34 cellular contexts compared by ENCODE assay signal in genomic region chr10:29613791-29614190, GRCh38.
"Had no signal": no experiment of that assay in that cellular context is flagged by ENCODE, and none has a peak within 500 bp of the region (broad histone marks: within the 10 kb centered on the region; RNA-seq: fewer than 3 reads in every experiment).

No MANE protein-coding gene starts in this region.

- H3K4me1 ChIP-seq: foreskin keratinocyte, prostate gland had no signal

- H3K36me3 ChIP-seq: pancreas, prostate gland, thyroid gland, upper lobe of right lung had no signal

- H3K9me3 ChIP-seq: neutrophil, pancreas, prostate gland, sigmoid colon, thyroid gland, upper lobe of right lung had no signal

- H3K27ac Mint-ChIP-seq: activated CD4-positive, alpha-beta memory T cell treated with anti-CD3 and anti-CD28 coated beads for 36 hours; activated CD4-positive, alpha-beta T cell treated with anti-CD3 and anti-CD28 coated beads, Interleukin-2, amount 10 ng/mL, durations not matched to agents 24 days and 14 days; activated T-helper 17 cell treated with anti-CD3 and anti-CD28 coated beads, Interleukin-2, amount 50 U/mL, for 72 hours; brain; effector memory CD8-positive, alpha-beta T cell; mesothelial cell of epicardium; naive B cell; nephron progenitor cell; stimulated activated memory B cell treated with anti-CD40 and anti-IgM and Interleukin-4, amounts not matched to agents 10 μg/mL and 1 μg/mL and 100 μg/mL, for 72 hours; stimulated activated naive CD8-positive, alpha-beta T cell treated with anti-CD3 and anti-CD28 coated beads, Interleukin-15, amount 100 ng/mL, for 72 hours; T-helper 1 cell treated with Interleukin-12 subunit alpha and Interleukin-12 subunit beta and Interleukin-4 antibody, amounts not matched to agents 30 μg/mL and 1 μg/mL, for 36 hours had no signal

- DNase-seq: activated CD4-positive, alpha-beta memory T cell treated with anti-CD3 and anti-CD28 coated beads for 36 hours; activated CD4-positive, alpha-beta T cell treated with anti-CD3 and anti-CD28 coated beads, Interleukin-2, amount 10 ng/mL, durations not matched to agents 24 days and 14 days; activated CD4-positive, CD25-positive, alpha-beta regulatory T cell treated with anti-CD3 and anti-CD28 coated beads, Interleukin-2, amount 50 U/mL, for 72 hours; activated gamma-delta T cell treated with Interleukin-2 at 50 U/mL for 16 hours; activated naive CD4-positive, alpha-beta T cell treated with anti-CD3 and anti-CD28 coated beads, Interleukin-2, amount 50 U/mL, for 16 hours; activated T-cell treated with anti-CD3 and anti-CD28 coated beads, Interleukin-2, amount 50 U/mL, for 4 hours; amygdala; cortex of kidney; effector memory CD8-positive, alpha-beta T cell; foreskin keratinocyte; left colon; mammary epithelial cell; naive B cell; nephron progenitor cell; pancreas; stimulated activated CD4-positive, alpha-beta T cell treated with anti-CD3 and anti-CD28 coated beads, Interleukin-1b, Interleukin-23, amount 100 ng/mL, for 48 hours; stimulated activated CD4-positive, alpha-beta T cell treated with anti-CD3 and anti-CD28 coated beads, Interleukin-4, amount 100 ng/mL, for 4 hours; stimulated activated CD8-positive, alpha-beta memory T cell treated with anti-CD3 and anti-CD28 coated beads, Interleukin-4, amount 100 ng/mL, for 48 hours; stimulated activated naive CD8-positive, alpha-beta T cell treated with anti-CD3 and anti-CD28 coated beads, Interleukin-15, amount 100 ng/mL, for 72 hours; substantia nigra; SW 1271; T1000; thyroid gland; upper lobe of right lung had no signal

- H3K4me1 Mint-ChIP-seq: activated CD4-positive, alpha-beta T cell treated with anti-CD3 and anti-CD28 coated beads, Interleukin-2, amount 10 ng/mL, durations not matched to agents 24 days and 14 days; naive B cell; stimulated activated memory B cell treated with anti-CD40 and anti-IgM and Interleukin-4, amounts not matched to agents 10 μg/mL and 1 μg/mL and 100 μg/mL, for 72 hours; stimulated activated naive CD8-positive, alpha-beta T cell treated with anti-CD3 and anti-CD28 coated beads, Interleukin-15, amount 100 ng/mL, for 72 hours had no signal

- H3K4me2 ChIP-seq: smooth muscle cell had no signal

- H3K27ac ChIP-seq: foreskin keratinocyte, neutrophil, pancreas, prostate gland, thyroid gland, upper lobe of right lung had no signal

- H3K27me3 Mint-ChIP-seq: activated CD4-positive, alpha-beta memory T cell treated with anti-CD3 and anti-CD28 coated beads for 36 hours; activated CD4-positive, alpha-beta T cell treated with anti-CD3 and anti-CD28 coated beads, Interleukin-2, amount 10 ng/mL, durations not matched to agents 24 days and 14 days; activated T-helper 17 cell treated with anti-CD3 and anti-CD28 coated beads, Interleukin-2, amount 50 U/mL, for 72 hours; brain; effector memory CD8-positive, alpha-beta T cell; stimulated activated naive CD8-positive, alpha-beta T cell treated with anti-CD3 and anti-CD28 coated beads, Interleukin-15, amount 100 ng/mL, for 72 hours had no signal

- H3K4me3 Mint-ChIP-seq: activated CD4-positive, alpha-beta memory T cell treated with anti-CD3 and anti-CD28 coated beads for 36 hours; activated CD4-positive, alpha-beta T cell treated with anti-CD3 and anti-CD28 coated beads, Interleukin-2, amount 10 ng/mL, durations not matched to agents 24 days and 14 days; activated T-cell treated with anti-CD3 and anti-CD28 coated beads, Interleukin-2, amount 50 U/mL, for 4 hours; activated T-helper 17 cell treated with anti-CD3 and anti-CD28 coated beads, Interleukin-2, amount 50 U/mL, for 72 hours; brain; effector memory CD8-positive, alpha-beta T cell; mesothelial cell of epicardium; naive B cell; nephron progenitor cell; stimulated activated memory B cell treated with anti-CD40 and anti-IgM and Interleukin-4, amounts not matched to agents 10 μg/mL and 1 μg/mL and 100 μg/mL, for 72 hours; stimulated activated naive CD8-positive, alpha-beta T cell treated with anti-CD3 and anti-CD28 coated beads, Interleukin-15, amount 100 ng/mL, for 72 hours; T-helper 1 cell treated with Interleukin-12 subunit alpha and Interleukin-12 subunit beta and Interleukin-4 antibody, amounts not matched to agents 30 μg/mL and 1 μg/mL, for 36 hours had no signal

- H3K4me3 ChIP-seq: pancreas, prostate gland, sigmoid colon, smooth muscle cell, thyroid gland, upper lobe of right lung had no signal

- H3K27me3 ChIP-seq: foreskin keratinocyte, neutrophil, pancreas, sigmoid colon, thyroid gland, upper lobe of right lung had no signal

- H3K9me3 Mint-ChIP-seq: activated T-cell treated with anti-CD3 and anti-CD28 coated beads, Interleukin-2, amount 50 U/mL, for 4 hours; activated T-helper 17 cell treated with anti-CD3 and anti-CD28 coated beads, Interleukin-2, amount 50 U/mL, for 72 hours; effector memory CD8-positive, alpha-beta T cell; mesothelial cell of epicardium had no signal

- FAIRE-seq: keratinocyte, pancreas had no signal

- H3K36me3 Mint-ChIP-seq: stimulated activated memory B cell treated with anti-CD40 and anti-IgM and Interleukin-4, amounts not matched to agents 10 μg/mL and 1 μg/mL and 100 μg/mL, for 72 hours had no signal
